20 cellular contexts compared by ENCODE assay signal in genomic region chr2:143175435-143175834, GRCh38. TPM values are rescaled to one million over a fixed set of nuclear protein-coding genes. Genes with fewer than 3 reads are reported as not detected.
DNase-seq lines count a peak whose midpoint lies in the region; ATAC-seq and TF ChIP-seq lines count a peak whose summit lies in the region.
"Had no signal": no experiment of that assay in that cellular context is flagged by ENCODE, and none has a peak within 500 bp of the region (broad histone marks: within the 10 kb centered on the region; RNA-seq: fewer than 3 reads in every experiment).

No MANE protein-coding gene starts in this region.

- H3K4me3 ChIP-seq in foreskin fibroblast (ENCODE audit: low read depth in 1 of 2, low read length in 2 of 2): no peak overlapping the region
- H3K4me3 ChIP-seq: coronary artery, ovary had no signal

- H3K9me3 Mint-ChIP-seq in activated T-cell treated with anti-CD3 and anti-CD28 coated beads, Interleukin-2, amount 50 U/mL, for 24 hours: peaks cover 4% of the 10 kb centered on the region
- H3K9me3 Mint-ChIP-seq in IgD-negative memory B cell: no peaks in the 10 kb centered on the region
- H3K9me3 Mint-ChIP-seq in activated naive CD4-positive, alpha-beta T cell treated with anti-CD3 and anti-CD28 coated beads, Interleukin-2, amount 50 U/mL, for 72 hours: peaks cover 0 to 4% of the 10 kb centered on the region in 2 donors
- peaks cover 3% of the 10 kb centered on the region for H3K9me3 Mint-ChIP-seq in stimulated activated effector memory CD8-positive, alpha-beta T cell treated with anti-CD3 and anti-CD28 coated beads, Interleukin-12 subunit alpha, Interleukin-12 subunit beta, amount 100 ng/mL, for 72 hours

- peak; percentile 98 to 99 for ATAC-seq in activated naive CD4-positive, alpha-beta T cell treated with anti-CD3 and anti-CD28 coated beads, Interleukin-2, amount 50 U/mL, for 72 hours
- ATAC-seq in stimulated activated effector memory CD8-positive, alpha-beta T cell treated with anti-CD3 and anti-CD28 coated beads, Interleukin-12 subunit alpha, Interleukin-12 subunit beta, amount 100 ng/mL, for 72 hours: peak; percentile 98
- ATAC-seq: right cardiac atrium, Right ventricle myocardium inferior had no signal

- peaks cover 40% of the 10 kb centered on the region for H3K36me3 Mint-ChIP-seq in activated T-cell treated with anti-CD3 and anti-CD28 coated beads, Interleukin-2, amount 50 U/mL, for 24 hours (ENCODE audit: low read depth)
- peaks cover 3% of the 10 kb centered on the region for H3K36me3 Mint-ChIP-seq in IgD-negative memory B cell
- peaks cover 4 to 25% of the 10 kb centered on the region in 2 donors for H3K36me3 Mint-ChIP-seq in activated naive CD4-positive, alpha-beta T cell treated with anti-CD3 and anti-CD28 coated beads, Interleukin-2, amount 50 U/mL, for 72 hours
- H3K36me3 Mint-ChIP-seq in stimulated activated effector memory CD8-positive, alpha-beta T cell treated with anti-CD3 and anti-CD28 coated beads, Interleukin-12 subunit alpha, Interleukin-12 subunit beta, amount 100 ng/mL, for 72 hours: no peaks in the 10 kb centered on the region
- H3K36me3 Mint-ChIP-seq: brain had no signal

- no peak overlapping the region for H3K4me3 Mint-ChIP-seq in activated T-cell treated with anti-CD3 and anti-CD28 coated beads, Interleukin-2, amount 50 U/mL, for 24 hours
- H3K4me3 Mint-ChIP-seq in IgD-negative memory B cell: peak overlapping the region in 2 of 4 donors; percentile 19 to 82
- no peak overlapping the region for H3K4me3 Mint-ChIP-seq in stimulated activated effector memory CD8-positive, alpha-beta T cell treated with anti-CD3 and anti-CD28 coated beads, Interleukin-12 subunit alpha, Interleukin-12 subunit beta, amount 100 ng/mL, for 72 hours
- H3K4me3 Mint-ChIP-seq: brain had no signal

- no peak for TF ChIP-seq CTCF in foreskin fibroblast (IDR thresholded peaks at IDR 0.05; ENCODE audit: low read depth, low read length)

- no peak for DNase-seq in activated T-cell treated with anti-CD3 and anti-CD28 coated beads, Interleukin-2, amount 50 U/mL, for 24 hours
- DNase-seq in activated T-cell treated with anti-CD3 and anti-CD28 coated beads, Interleukin-2, amount 50 U/mL, for 1 hour: no peak
- no peak for DNase-seq in activated naive CD4-positive, alpha-beta T cell treated with anti-CD3 and anti-CD28 coated beads, Interleukin-2, amount 50 U/mL, for 72 hours (ENCODE audit: low spot score in 2 of 2)
- no peak for DNase-seq in stimulated activated effector memory CD8-positive, alpha-beta T cell treated with anti-CD3 and anti-CD28 coated beads, Interleukin-12 subunit alpha, Interleukin-12 subunit beta, amount 100 ng/mL, for 72 hours (ENCODE audit: low spot score in 2 of 2)
- DNase-seq in epidermal melanocyte (ENCODE audit: insufficient read length, low spot score) (no peak), foreskin fibroblast (no peak), NCI-H510A treated with DMSO at 0.1 percent for 48 hours (lab: John Stamatoyannopoulos, UW) (no peak)
- DNase-seq: activated CD8-positive, alpha-beta memory T cell treated with anti-CD3 and anti-CD28 coated beads for 24 hours; C1 segment of cervical spinal cord; HCEC 1CT; MM.1S; NCI-H1436 treated with DMSO at 0.1 percent for 48 hours; NCI-H2171 treated with DMSO at 0.1 percent for 48 hours; NCI-H748 treated with DMSO at 0.1 percent for 48 hours; ovary; right cardiac atrium had no signal

- no peaks in the 10 kb centered on the region for H3K27me3 Mint-ChIP-seq in activated T-cell treated with anti-CD3 and anti-CD28 coated beads, Interleukin-2, amount 50 U/mL, for 24 hours
- no peaks in the 10 kb centered on the region for H3K27me3 Mint-ChIP-seq in IgD-negative memory B cell

- peaks cover 71% of the 10 kb centered on the region for H3K4me1 Mint-ChIP-seq in activated T-cell treated with anti-CD3 and anti-CD28 coated beads, Interleukin-2, amount 50 U/mL, for 24 hours (ENCODE audit: low read depth)
- peaks cover 44 to 56% (median 49%) of the 10 kb centered on the region in 3 donors for H3K4me1 Mint-ChIP-seq in IgD-negative memory B cell
- H3K4me1 Mint-ChIP-seq in stimulated activated effector memory CD8-positive, alpha-beta T cell treated with anti-CD3 and anti-CD28 coated beads, Interleukin-12 subunit alpha, Interleukin-12 subunit beta, amount 100 ng/mL, for 72 hours: peaks cover 35% of the 10 kb centered on the region

- peak overlapping the region; percentile 67 for H3K27ac Mint-ChIP-seq in activated T-cell treated with anti-CD3 and anti-CD28 coated beads, Interleukin-2, amount 50 U/mL, for 24 hours
- peak overlapping the region; percentile 86 to 96 (median 86) for H3K27ac Mint-ChIP-seq in IgD-negative memory B cell
- H3K27ac Mint-ChIP-seq in activated naive CD4-positive, alpha-beta T cell treated with anti-CD3 and anti-CD28 coated beads, Interleukin-2, amount 50 U/mL, for 72 hours: no peak overlapping the region
- H3K27ac Mint-ChIP-seq in stimulated activated effector memory CD8-positive, alpha-beta T cell treated with anti-CD3 and anti-CD28 coated beads, Interleukin-12 subunit alpha, Interleukin-12 subunit beta, amount 100 ng/mL, for 72 hours: peak overlapping the region; percentile 46
- H3K27ac Mint-ChIP-seq: brain had no signal

RNA-seq across cellular contexts. Expression of gene ARHGAP15, which starts 46.2 kb away (rescaled TPM):
- 190 TPM for polyA plus RNA-seq in IgD-negative memory B cell
- total RNA-seq in activated naive CD4-positive, alpha-beta T cell treated with anti-CD3 and anti-CD28 coated beads, Interleukin-2, amount 50 U/mL, for 72 hours: 100 to 1,000 TPM in 1 of 2 donors, 10 to 100 TPM in 1; 91.4 to 103 TPM

Comparison
In these comparisons a context has a peak if more than half of its experiments do, and no peak if none do; other contexts are left out.
1. H3K27ac Mint-ChIP-seq: peak in activated T-cell treated with anti-CD3 and anti-CD28 coated beads, Interleukin-2, amount 50 U/mL, for 24 hours (single experiment), IgD-negative memory B cell (3 of 3) and stimulated activated effector memory CD8-positive, alpha-beta T cell treated with anti-CD3 and anti-CD28 coated beads, Interleukin-12 subunit alpha, Interleukin-12 subunit beta, amount 100 ng/mL, for 72 hours (single experiment); none in activated naive CD4-positive, alpha-beta T cell treated with anti-CD3 and anti-CD28 coated beads, Interleukin-2, amount 50 U/mL, for 72 hours (0 of 2).